28 cellular contexts compared by ENCODE assay signal in the genomic region with DNA sequence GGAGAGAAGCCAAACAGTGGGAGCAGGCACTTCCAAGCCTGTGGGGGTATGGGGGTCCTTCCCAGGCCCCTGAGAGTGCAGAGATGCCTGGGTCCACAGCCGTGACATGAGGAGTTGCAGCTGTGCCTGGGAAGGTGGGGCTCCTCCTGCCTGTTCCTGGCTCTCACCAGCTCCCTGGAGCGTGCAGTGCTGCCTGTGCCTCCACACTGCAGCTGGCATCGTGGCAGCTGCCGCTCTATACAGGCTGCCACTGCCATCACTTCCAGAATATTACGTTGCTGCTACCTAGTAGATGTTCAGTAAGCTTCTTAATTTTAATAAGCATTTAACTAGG.
A peak's percentile ranks its signal among the peaks of the same experiment; 100 is the strongest.
DNase-seq lines count a peak whose midpoint lies in the region; ATAC-seq, FAIRE-seq and TF ChIP-seq lines count a peak whose summit lies in the region.
"Had no signal": no experiment of that assay in that cellular context is flagged by ENCODE, and none has a peak within 500 bp of the region (broad histone marks: within the 10 kb centered on the region; RNA-seq: fewer than 3 reads in every experiment).

No MANE protein-coding gene starts in this region.

- H3K27ac Mint-ChIP-seq in activated CD8-positive, alpha-beta T cell treated with anti-CD3 and anti-CD28 coated beads for 36 hours: no peak overlapping the region
- H3K27ac Mint-ChIP-seq: activated B cell treated with CpG ODN at 0.5 μM for 24 hours; CD4-positive, CD25-positive, alpha-beta regulatory T cell; GM23338; HFFc6 had no signal

- no peak overlapping the region for H3K27ac ChIP-seq in kidney (ENCODE audit: low read depth in 2 of 2, low read length in 2 of 2)
- H3K27ac ChIP-seq in spleen: no peak overlapping the region
- H3K27ac ChIP-seq in adrenal gland: no peak overlapping the region
- H3K27ac ChIP-seq in vagina: no peak overlapping the region
- H3K27ac ChIP-seq: epithelial cell of prostate, pancreas had no signal

- intact Hi-C loops in kidney (cut with DNase I): no loop called here
- intact Hi-C loops in spleen (cut with DNase I; ENCODE audit: low total_unique reads): no loop called here
- intact Hi-C loops in adrenal gland (cut with DNase I): no loop called here
- intact Hi-C loops in vagina (cut with DNase I): no loop called here
- intact Hi-C loops in activated CD8-positive, alpha-beta T cell treated with anti-CD3 and anti-CD28 coated beads for 36 hours (cut with micrococcal nuclease): no loop called here

- H3K27me3 Mint-ChIP-seq in activated CD8-positive, alpha-beta T cell treated with anti-CD3 and anti-CD28 coated beads for 36 hours: no peaks in the 10 kb centered on the region
- H3K27me3 Mint-ChIP-seq: activated B cell treated with CpG ODN at 0.5 μM for 24 hours; CD4-positive, CD25-positive, alpha-beta regulatory T cell had no signal

- no peaks in the 10 kb centered on the region for H3K4me1 Mint-ChIP-seq in activated CD8-positive, alpha-beta T cell treated with anti-CD3 and anti-CD28 coated beads for 36 hours (ENCODE audit: low read depth)
- H3K4me1 Mint-ChIP-seq: activated B cell treated with CpG ODN at 0.5 μM for 24 hours; CD4-positive, CD25-positive, alpha-beta regulatory T cell; GM23338 had no signal

- H3K4me1 ChIP-seq in kidney (ENCODE audit: control insufficient read depth in 1 of 2, insufficient read depth in 1 of 2, low read depth in 1 of 2, low read length in 2 of 2) (no peaks in the 10 kb centered on the region), spleen (no peaks in the 10 kb centered on the region), adrenal gland (replicated peaks in 1 of 2) (no peaks in the 10 kb centered on the region), vagina (no peaks in the 10 kb centered on the region)

- TF ChIP-seq POLR2A in spleen (IDR thresholded peaks at IDR 0.05) (no peak), adrenal gland (IDR thresholded peaks at IDR 0.05) (no peak), vagina (IDR thresholded peaks at IDR 0.05) (no peak)

- H3K4me3 Mint-ChIP-seq in activated CD8-positive, alpha-beta T cell treated with anti-CD3 and anti-CD28 coated beads for 36 hours: no peak overlapping the region
- H3K4me3 Mint-ChIP-seq: activated B cell treated with CpG ODN at 0.5 μM for 24 hours; CD4-positive, CD25-positive, alpha-beta regulatory T cell; GM23338; HFFc6 had no signal

- H3K36me3 ChIP-seq in kidney (ENCODE audit: control insufficient read depth in 1 of 2, insufficient read depth in 2 of 2, low read length in 2 of 2) (no peaks in the 10 kb centered on the region), spleen (no peaks in the 10 kb centered on the region), adrenal gland (replicated peaks in 1 of 2) (no peaks in the 10 kb centered on the region), vagina (no peaks in the 10 kb centered on the region)
- H3K36me3 ChIP-seq: pancreas had no signal

- ATAC-seq in activated CD8-positive, alpha-beta T cell treated with anti-CD3 and anti-CD28 coated beads for 36 hours: no peak
- ATAC-seq: GM23338 had no signal

- FAIRE-seq in kidney (lab: Jason Lieb, UNC): no peak
- FAIRE-seq: D721Med, GM12892, pancreas, urothelium cell line had no signal

- CTCF ChIA-PET in activated CD8-positive, alpha-beta T cell treated with anti-CD3 and anti-CD28 coated beads for 36 hours (lab: Charles Lee): no interaction called here

- DNase-seq in NCI-H345 (lab: John Stamatoyannopoulos, UW) (peak; percentile 2), NCI-H345 treated with DMSO at 0.1 percent for 48 hours (lab: John Stamatoyannopoulos, UW; ENCODE audit: unreplicated experiment) (no peak), NCI-H2171 treated with DMSO at 0.1 percent for 48 hours (lab: John Stamatoyannopoulos, UW) (peak; percentile 42), kidney (peak; percentile 34), spleen (peak; percentile 53), adrenal gland (no peak), vagina (ENCODE audit: extremely low spot score in 2 of 2) (no peak)
- DNase-seq in activated CD8-positive, alpha-beta T cell treated with anti-CD3 and anti-CD28 coated beads for 36 hours: no peak
- DNase-seq: 8988T; activated B cell treated with CpG ODN at 0.5 μM for 24 hours; activated CD4-positive, alpha-beta T cell treated with anti-CD3 and anti-CD28 coated beads, Interleukin-2, amount 50 U/mL, for 1 hour; activated naive CD4-positive, alpha-beta T cell treated with anti-CD3 and anti-CD28 coated beads, Interleukin-2, amount 50 U/mL, for 16 hours; amygdala; CD4-positive, CD25-positive, alpha-beta regulatory T cell; glutamatergic neuron; HFFc6; Kasumi-1; MV-4-11; NCI-H1694; OCI-M1; retina; stimulated activated CD4-positive, alpha-beta T cell treated with anti-CD3 and anti-CD28 coated beads, Interleukin-2, amount 100 ng/mL, for 48 hours had no signal

- 85 to 94% (median 87%) methylated on average over 5 of the region's 5 CpGs for WGBS in spleen, 5 donors
- 84 to 95% (median 89%) methylated on average over 5 of the region's 5 CpGs for WGBS in adrenal gland, 4 donors

- H3K9ac ChIP-seq in kidney (ENCODE audit: low read length in 2 of 2): no peak overlapping the region

- H3K9me3 ChIP-seq in kidney (ENCODE audit: control insufficient read depth in 1 of 2, low read length in 2 of 2) (no peaks in the 10 kb centered on the region), spleen (no peaks in the 10 kb centered on the region), adrenal gland (replicated peaks in 1 of 3) (no peaks in the 10 kb centered on the region), vagina (no peaks in the 10 kb centered on the region)
- H3K9me3 ChIP-seq: pancreas had no signal

- H3K36me3 Mint-ChIP-seq in activated CD8-positive, alpha-beta T cell treated with anti-CD3 and anti-CD28 coated beads for 36 hours (ENCODE audit: low read depth): no peaks in the 10 kb centered on the region
- H3K36me3 Mint-ChIP-seq: CD4-positive, CD25-positive, alpha-beta regulatory T cell had no signal

- H3K4me3 ChIP-seq in kidney (ENCODE audit: low read length in 2 of 2): no peak overlapping the region
- no peak overlapping the region for H3K4me3 ChIP-seq in spleen
- H3K4me3 ChIP-seq in adrenal gland: no peak overlapping the region
- no peak overlapping the region for H3K4me3 ChIP-seq in vagina
- H3K4me3 ChIP-seq: GM23338, pancreas had no signal

- POLR2A ChIA-PET in activated CD8-positive, alpha-beta T cell treated with anti-CD3 and anti-CD28 coated beads for 36 hours (lab: Charles Lee): no interaction called here

- TF ChIP-seq CTCF in kidney (IDR thresholded peaks at IDR 0.05; ENCODE audit: borderline replicate concordance, extremely low read depth, insufficient read depth): no peak
- no peak for TF ChIP-seq CTCF in spleen (IDR thresholded peaks at IDR 0.05 in 8 of 11, conservative IDR thresholded peaks at IDR 0.05 in 3 of 11)
- TF ChIP-seq CTCF in adrenal gland (IDR thresholded peaks at IDR 0.05): no peak
- no peak for TF ChIP-seq CTCF in vagina (IDR thresholded peaks at IDR 0.05)
- TF ChIP-seq CTCF in activated CD8-positive, alpha-beta T cell treated with anti-CD3 and anti-CD28 coated beads for 36 hours (IDR thresholded peaks at IDR 0.05): no peak

- no peaks in the 10 kb centered on the region for H3K27me3 ChIP-seq in spleen (replicated peaks in 1 of 7)
- no peaks in the 10 kb centered on the region for H3K27me3 ChIP-seq in adrenal gland
- no peaks in the 10 kb centered on the region for H3K27me3 ChIP-seq in vagina
- H3K27me3 ChIP-seq: pancreas had no signal

- H3K9me3 Mint-ChIP-seq in activated CD8-positive, alpha-beta T cell treated with anti-CD3 and anti-CD28 coated beads for 36 hours: no peaks in the 10 kb centered on the region
- H3K9me3 Mint-ChIP-seq: activated B cell treated with CpG ODN at 0.5 μM for 24 hours, GM23338, HFFc6 had no signal

Comparison
In these comparisons a context has a peak if more than half of its experiments do, and no peak if none do; other contexts are left out.
1. DNase-seq: peak in NCI-H345 (single experiment), NCI-H2171 treated with DMSO at 0.1 percent for 48 hours (single experiment), kidney (single experiment) and spleen (single experiment); none in NCI-H345 treated with DMSO at 0.1 percent for 48 hours (single experiment), adrenal gland (0 of 7), vagina (0 of 2) and activated CD8-positive, alpha-beta T cell treated with anti-CD3 and anti-CD28 coated beads for 36 hours (single experiment).